ENCODE assay signal across 17 cellular contexts in the genomic region with DNA sequence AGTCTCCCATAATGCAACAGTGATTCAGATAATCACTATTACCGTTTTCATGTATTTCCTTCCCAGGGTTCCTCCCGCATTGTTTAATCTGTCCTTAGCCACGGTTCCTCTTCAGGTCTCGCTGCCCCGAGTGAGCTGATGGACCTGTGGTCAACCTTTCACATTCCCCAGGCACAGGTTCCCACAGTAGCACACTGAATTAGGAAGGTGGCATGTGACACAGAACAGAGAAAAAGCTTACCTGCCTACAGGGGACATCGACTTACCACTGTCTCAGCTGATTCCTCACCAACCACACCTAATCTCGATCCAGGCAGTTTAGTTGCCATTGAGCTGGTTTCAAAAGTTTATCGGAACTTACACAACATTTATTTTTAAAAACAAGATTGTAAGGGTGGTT.
DNase-seq lines count a peak whose midpoint lies in the region; ATAC-seq, FAIRE-seq and TF ChIP-seq lines count a peak whose summit lies in the region.
"Had no signal": no experiment of that assay in that cellular context is flagged by ENCODE, and none has a peak within 500 bp of the region (broad histone marks: within the 10 kb centered on the region; RNA-seq: fewer than 3 reads in every experiment).

No MANE protein-coding gene starts in this region.

- H3K4me1 ChIP-seq in foreskin keratinocyte (peaks cover 4% of the 10 kb centered on the region), pancreas (no peaks in the 10 kb centered on the region)

- H3K27me3 ChIP-seq in foreskin keratinocyte, result no peaks in the 10 kb centered on the region
- no peaks in the 10 kb centered on the region for H3K27me3 ChIP-seq in pancreas
- H3K27me3 ChIP-seq: neutrophil had no signal

- no peaks in the 10 kb centered on the region for H3K36me3 ChIP-seq in pancreas
- H3K36me3 ChIP-seq: neutrophil had no signal

- ATAC-seq in foreskin keratinocyte (peak; percentile 11), GM21528 (IDR thresholded peaks at IDR 0.05; ENCODE audit: low FRiP score, unreplicated experiment) (no peak), pancreas (no peak), HG03159 (IDR thresholded peaks at IDR 0.05; ENCODE audit: unreplicated experiment) (no peak)
- ATAC-seq: activated T-cell treated with anti-CD3 and anti-CD28 coated beads, Interleukin-2, amount 50 U/mL, for 72 hours; K562 had no signal

- no peak for FAIRE-seq in pancreas (lab: Jason Lieb, UNC)
- FAIRE-seq: frontal cortex, GM12892, K562 had no signal

- intact Hi-C loops in pancreas (cut with DNase I), result no loop called here

- peak; percentile 24 for DNase-seq in A172 (ENCODE audit: low spot score)
- DNase-seq in M059J (ENCODE audit: low read depth), result peak; percentile 28
- peak; percentile 34 for DNase-seq in astrocyte of the hippocampus (ENCODE audit: low read depth, low spot score)
- no peak for DNase-seq in foreskin keratinocyte
- DNase-seq in GDM1 (lab: John Stamatoyannopoulos, UW), result no peak
- DNase-seq in pancreas, result no peak
- DNase-seq: activated CD8-positive, alpha-beta memory T cell treated with anti-CD3 and anti-CD28 coated beads for 24 hours; activated T-cell treated with anti-CD3 and anti-CD28 coated beads, Interleukin-2, amount 50 U/mL, for 72 hours; NCI-H187 treated with DMSO at 0.1 percent for 48 hours; Right ventricle myocardium superior had no signal

- 72 to 82% methylated on average over 8 of the region's 8 CpGs for WGBS in pancreas, 2 donors

- H3K9me3 ChIP-seq in pancreas, result no peaks in the 10 kb centered on the region
- H3K9me3 ChIP-seq: neutrophil had no signal

- H3K27ac ChIP-seq in foreskin keratinocyte (no peak overlapping the region), pancreas (no peak overlapping the region)
- H3K27ac ChIP-seq: coronary artery, neutrophil had no signal

- no peak for TF ChIP-seq CTCF in foreskin keratinocyte (conservative IDR thresholded peaks at IDR 0.05)
- TF ChIP-seq CTCF in pancreas (IDR thresholded peaks at IDR 0.05), result no peak

- H3K4me3 ChIP-seq in pancreas, result no peak overlapping the region
- H3K4me3 ChIP-seq: coronary artery, K562 had no signal

Comparison
In these comparisons a context has a peak if more than half of its experiments do, and no peak if none do; other contexts are left out.
1. DNase-seq: peak in A172 (single experiment), M059J (single experiment) and astrocyte of the hippocampus (single experiment); none in foreskin keratinocyte (0 of 2), GDM1 (single experiment) and pancreas (0 of 6).